Comparison of ENCODE assay signal across 18 cellular contexts in genomic region chr9:110155744-110156143, GRCh38. TPM values are rescaled to one million over a fixed set of nuclear protein-coding genes. Genes with fewer than 3 reads are reported as not detected.
DNase-seq lines count a peak whose midpoint lies in the region; ATAC-seq and TF ChIP-seq lines count a peak whose summit lies in the region.
"Had no signal": no experiment of that assay in that cellular context is flagged by ENCODE, and none has a peak within 500 bp of the region (broad histone marks: within the 10 kb centered on the region; RNA-seq: fewer than 3 reads in every experiment).

No MANE protein-coding gene starts in this region.

- H3K9me3 ChIP-seq in CD4-positive, CD25-positive, alpha-beta regulatory T cell (ENCODE audit: control insufficient read depth in 2 of 2, low read length in 2 of 2) = no peaks in the 10 kb centered on the region
- H3K9me3 ChIP-seq in Peyer's patch (no peaks in the 10 kb centered on the region), mesenchymal stem cell (ENCODE audit: control insufficient read depth, low read length) (no peaks in the 10 kb centered on the region)
- H3K9me3 ChIP-seq: adrenal gland, BE2C, HAP-1, spleen had no signal

- H3K4me3 Mint-ChIP-seq in activated CD4-positive, alpha-beta T cell treated with anti-CD3 and anti-CD28 coated beads, Interleukin-2, amount 10 ng/mL, durations not matched to agents 7 days and 5 days = no peak overlapping the region
- peak overlapping the region in 3 of 4 donors; percentile 5 to 45 (median 45) for H3K4me3 Mint-ChIP-seq in CD4-positive, CD25-positive, alpha-beta regulatory T cell

- H3K4me2 ChIP-seq in mesenchymal stem cell (ENCODE audit: low read length, poor library complexity, severe bottlenecking) = no peak overlapping the region

- H2AFZ ChIP-seq in mesenchymal stem cell (ENCODE audit: low read depth, low read length) = no peak overlapping the region

- no peak overlapping the region for H3K14ac ChIP-seq in mesenchymal stem cell (ENCODE audit: low read length in 2 of 2)

- H2BK12ac ChIP-seq in mesenchymal stem cell (ENCODE audit: low read length in 2 of 2) = no peak overlapping the region

- H3K27me3 Mint-ChIP-seq in activated CD4-positive, alpha-beta T cell treated with anti-CD3 and anti-CD28 coated beads, Interleukin-2, amount 10 ng/mL, durations not matched to agents 7 days and 5 days = no peaks in the 10 kb centered on the region
- no peaks in the 10 kb centered on the region for H3K27me3 Mint-ChIP-seq in CD4-positive, CD25-positive, alpha-beta regulatory T cell

- peak overlapping the region; percentile 93 for H3K27ac Mint-ChIP-seq in activated CD4-positive, alpha-beta T cell treated with anti-CD3 and anti-CD28 coated beads, Interleukin-2, amount 10 ng/mL, durations not matched to agents 7 days and 5 days
- H3K27ac Mint-ChIP-seq in CD4-positive, CD25-positive, alpha-beta regulatory T cell = peak overlapping the region; percentile 57 to 97 (median 87)

- H3K4me3 ChIP-seq in CD4-positive, CD25-positive, alpha-beta regulatory T cell (ENCODE audit: low read depth, low read length) = peak overlapping the region; percentile 10
- H3K4me3 ChIP-seq in Peyer's patch (no peak overlapping the region), mesenchymal stem cell (ENCODE audit: insufficient read depth in 1 of 2, low read depth in 1 of 2, low read length in 2 of 2) (no peak overlapping the region)
- H3K4me3 ChIP-seq: adrenal gland, dorsolateral prefrontal cortex, HAP-1 had no signal

- POLR2A ChIA-PET in activated CD4-positive, alpha-beta T cell treated with anti-CD3 and anti-CD28 coated beads, Interleukin-2, amount 10 ng/mL, durations not matched to agents 7 days and 5 days (lab: Charles Lee) = no interaction called here

- peaks cover 4% of the 10 kb centered on the region for H3K36me3 ChIP-seq in CD4-positive, CD25-positive, alpha-beta regulatory T cell (ENCODE audit: control insufficient read depth, insufficient read depth, low read length)
- H3K36me3 ChIP-seq in Peyer's patch (no peaks in the 10 kb centered on the region), mesenchymal stem cell (ENCODE audit: control insufficient read depth in 1 of 2, insufficient read depth in 2 of 2, low read depth in 1 of 2, low read length in 2 of 2) (peaks cover 9 to 61% of the 10 kb centered on the region in 2 experiments)
- H3K36me3 ChIP-seq: adrenal gland, BE2C, HAP-1 had no signal

- TF ChIP-seq CTCF in Peyer's patch (IDR thresholded peaks at IDR 0.05) = no peak

- H3K36me3 Mint-ChIP-seq in activated CD4-positive, alpha-beta T cell treated with anti-CD3 and anti-CD28 coated beads, Interleukin-2, amount 10 ng/mL, durations not matched to agents 7 days and 5 days (ENCODE audit: low read depth) = peaks cover 92% of the 10 kb centered on the region
- peaks cover 22% of the 10 kb centered on the region for H3K36me3 Mint-ChIP-seq in CD4-positive, CD25-positive, alpha-beta regulatory T cell

- H3K4me1 ChIP-seq in CD4-positive, CD25-positive, alpha-beta regulatory T cell (ENCODE audit: control insufficient read depth, insufficient read depth, low read length, poor library complexity, severe bottlenecking) = peaks cover 47% of the 10 kb centered on the region
- H3K4me1 ChIP-seq in Peyer's patch = peaks cover 0 to 22% (median 12%) of the 10 kb centered on the region in 4 donors
- H3K4me1 ChIP-seq in mesenchymal stem cell (ENCODE audit: control insufficient read depth, insufficient read depth, low read depth, low read length) = peaks cover 15% of the 10 kb centered on the region
- H3K4me1 ChIP-seq: BE2C had no signal

- CTCF ChIA-PET in activated CD4-positive, alpha-beta T cell treated with anti-CD3 and anti-CD28 coated beads, Interleukin-2, amount 10 ng/mL, durations not matched to agents 7 days and 5 days (lab: Charles Lee) = no interaction called here

- H2BK5ac ChIP-seq in mesenchymal stem cell (ENCODE audit: low read depth, low read length, poor library complexity, severe bottlenecking) = no peak overlapping the region

- H3K79me1 ChIP-seq in mesenchymal stem cell (replicated peaks; ENCODE audit: low read length, poor library complexity, severe bottlenecking) = peaks cover 15% of the 10 kb centered on the region

- no peaks in the 10 kb centered on the region for H3K27me3 ChIP-seq in CD4-positive, CD25-positive, alpha-beta regulatory T cell (ENCODE audit: control insufficient read depth, insufficient read depth, low read length)
- no peaks in the 10 kb centered on the region for H3K27me3 ChIP-seq in Peyer's patch
- no peaks in the 10 kb centered on the region for H3K27me3 ChIP-seq in mesenchymal stem cell (ENCODE audit: control insufficient read depth in 1 of 2, insufficient read depth in 1 of 2, low read length in 2 of 2)
- H3K27me3 ChIP-seq: adrenal gland, BE2C, dorsolateral prefrontal cortex, spleen had no signal

- ATAC-seq in CD4-positive, CD25-positive, alpha-beta regulatory T cell (ENCODE audit: low read depth in 2 of 2) = no peak
- no peak for ATAC-seq in HG03039 (IDR thresholded peaks at IDR 0.05; ENCODE audit: unreplicated experiment)
- ATAC-seq in GM19463 (IDR thresholded peaks at IDR 0.05; ENCODE audit: unreplicated experiment) = no peak

- no peak overlapping the region for H2AK5ac ChIP-seq in mesenchymal stem cell (ENCODE audit: low read length, severe bottlenecking)

- no peak overlapping the region for H3K18ac ChIP-seq in mesenchymal stem cell (ENCODE audit: low read depth in 1 of 2, low read length in 2 of 2)

- H3K23ac ChIP-seq in mesenchymal stem cell (ENCODE audit: low read length in 2 of 2) = no peak overlapping the region

- TF ChIP-seq POLR2A in Peyer's patch (IDR thresholded peaks at IDR 0.05) = no peak

- H2BK120ac ChIP-seq in mesenchymal stem cell (ENCODE audit: low read depth, low read length) = no peak overlapping the region

- H3K9ac ChIP-seq in mesenchymal stem cell (ENCODE audit: low read length) = peak overlapping the region; percentile 13

- H3K27ac ChIP-seq in CD4-positive, CD25-positive, alpha-beta regulatory T cell (ENCODE audit: insufficient read depth, low read length, poor library complexity, severe bottlenecking) = no peak overlapping the region
- H3K27ac ChIP-seq in Peyer's patch = peak overlapping the region in 3 of 4 donors; percentile 5 to 21 (median 13)
- H3K27ac ChIP-seq in mesenchymal stem cell (ENCODE audit: low read length, poor library complexity, severe bottlenecking) = no peak overlapping the region
- H3K27ac ChIP-seq: adrenal gland, dorsolateral prefrontal cortex, epithelial cell of prostate had no signal

- 100% methylated on average over 1 of the region's 3 CpGs for WGBS in mesenchymal stem cell

- no peak for DNase-seq in activated CD4-positive, alpha-beta T cell treated with anti-CD3 and anti-CD28 coated beads, Interleukin-2, amount 10 ng/mL, durations not matched to agents 7 days and 5 days
- DNase-seq in activated CD4-positive, alpha-beta T cell treated with anti-CD3 and anti-CD28 coated beads, Interleukin-2, amount 50 U/mL, for 4 hours = no peak
- no peak for DNase-seq in CD4-positive, CD25-positive, alpha-beta regulatory T cell
- DNase-seq in Peyer's patch = no peak
- DNase-seq in mesenchymal stem cell = no peak
- DNase-seq in NCI-H187 (lab: John Stamatoyannopoulos, UW) = no peak
- DNase-seq: adrenal gland; BE2C; dorsolateral prefrontal cortex; NCI-H2107; NCI-H524; spleen; stimulated activated CD4-positive, alpha-beta T cell treated with anti-CD3 and anti-CD28 coated beads, Interleukin-4, amount 100 ng/mL, for 4 hours had no signal

- no peak overlapping the region for H4K8ac ChIP-seq in mesenchymal stem cell (ENCODE audit: low read length)

- no peak overlapping the region for H3K4ac ChIP-seq in mesenchymal stem cell (ENCODE audit: low read depth in 1 of 2, low read length in 2 of 2)

- peaks cover 99% of the 10 kb centered on the region for H3K4me1 Mint-ChIP-seq in activated CD4-positive, alpha-beta T cell treated with anti-CD3 and anti-CD28 coated beads, Interleukin-2, amount 10 ng/mL, durations not matched to agents 7 days and 5 days
- peaks cover 31 to 94% (median 75%) of the 10 kb centered on the region in 4 donors for H3K4me1 Mint-ChIP-seq in CD4-positive, CD25-positive, alpha-beta regulatory T cell

- no peak overlapping the region for H4K91ac ChIP-seq in mesenchymal stem cell (ENCODE audit: low read length)

- no peak overlapping the region for H2BK15ac ChIP-seq in mesenchymal stem cell (ENCODE audit: low read depth, poor library complexity, severe bottlenecking)

- peaks cover 2% of the 10 kb centered on the region for H3K9me3 Mint-ChIP-seq in activated CD4-positive, alpha-beta T cell treated with anti-CD3 and anti-CD28 coated beads, Interleukin-2, amount 10 ng/mL, durations not matched to agents 7 days and 5 days
- peaks cover 0 to under 1% (median 0%) of the 10 kb centered on the region in 7 donors for H3K9me3 Mint-ChIP-seq in CD4-positive, CD25-positive, alpha-beta regulatory T cell

RNA-seq across cellular contexts. Expression of gene C9orf152, which starts 52.2 kb away (rescaled TPM):
- total RNA-seq in activated CD4-positive, alpha-beta T cell treated with anti-CD3 and anti-CD28 coated beads, Interleukin-2, amount 10 ng/mL, durations not matched to agents 7 days and 5 days = not detected
- total RNA-seq in CD4-positive, CD25-positive, alpha-beta regulatory T cell = not detected
- polyA plus RNA-seq in CD4-positive, CD25-positive, alpha-beta regulatory T cell = not detected
- 10 to 100 TPM in 2 of 4 donors, 1 to 10 TPM in 2; 9.2 to 12.8 (median 10.9) TPM for total RNA-seq in Peyer's patch
- polyA plus RNA-seq in mesenchymal stem cell (2013, experiment 1 of 2) = not detected
- polyA plus RNA-seq in mesenchymal stem cell (2013, experiment 2 of 2) = not detected
- total RNA-seq: adrenal gland, fibroblast of villous mesenchyme, spleen had no signal
- polyA plus RNA-seq: spleen had no signal

Comparison
In these comparisons a context has a peak if more than half of its experiments do, and no peak if none do; other contexts are left out.
1. H3K27ac ChIP-seq: peak in Peyer's patch (3 of 4); none in CD4-positive, CD25-positive, alpha-beta regulatory T cell (single experiment) and mesenchymal stem cell (single experiment).
2. RNA of gene C9orf152, which starts 52.2 kb away (total RNA-seq): 9.2 to 12.8 TPM in Peyer's patch; not detected in activated CD4-positive, alpha-beta T cell treated with anti-CD3 and anti-CD28 coated beads, Interleukin-2, amount 10 ng/mL, durations not matched to agents 7 days and 5 days and not detected in CD4-positive, CD25-positive, alpha-beta regulatory T cell (single experiment); every median in the first group is over 10 times any median in the second.